ENCODE assay signal across 8 cellular contexts in genomic region chr17:33234930-33235685, GRCh38. TPM values are rescaled to one million over a fixed set of nuclear protein-coding genes. Genes with fewer than 3 reads are reported as not detected.
DNase-seq lines count a peak whose midpoint lies in the region; ATAC-seq and TF ChIP-seq lines count a peak whose summit lies in the region.

No MANE protein-coding gene starts in this region.

- no peak for TF ChIP-seq CTCF in AG10803 (conservative IDR thresholded peaks at IDR 0.05; ENCODE audit: low read length)

- DNase-seq in AG10803 (ENCODE audit: low read depth) = peak; percentile 85
- peak; percentile 87 for DNase-seq in HT1080 (ENCODE audit: low read depth)
- peak; percentile 70 for DNase-seq in epithelial cell of prostate (ENCODE audit: low read depth, low spot score)
- peak; percentile 82 for DNase-seq in occipital lobe (lab: John Stamatoyannopoulos, UW)
- no peak for DNase-seq in foreskin melanocyte
- no peak for DNase-seq in NK-92 treated with Interleukin-12 subunit alpha and Interleukin-12 subunit beta, amount 100 ng/mL, for 24 hours (lab: John Stamatoyannopoulos, UW)
- no peak for DNase-seq in NCI-H2171 (lab: John Stamatoyannopoulos, UW)

- H3K4me3 ChIP-seq in AG10803 (ENCODE audit: low read length) = no peak overlapping the region

- no peak for ATAC-seq in GM18520 (IDR thresholded peaks at IDR 0.05; ENCODE audit: unreplicated experiment)

- no peak overlapping the region for H3K27ac ChIP-seq in epithelial cell of prostate

RNA-seq across cellular contexts. Expression of gene ASIC2, which starts 58.0 kb away (rescaled TPM):
- not detected in 2 replicates for total RNA-seq in HT1080 (2014; rRNA removed; shearing (Covaris generic))
- not detected in 2 replicates for polyA plus RNA-seq in HT1080 (2015; cell fraction: cytosol; rRNA removed)
- not detected in 2 replicates for polyA plus RNA-seq in HT1080 (2015; cell fraction: nucleus; rRNA removed)
- total RNA-seq in occipital lobe = 13.1 TPM

Comparison
In these comparisons a context has a peak if more than half of its experiments do, and no peak if none do; other contexts are left out.
1. DNase-seq: peak in AG10803 (single experiment), HT1080 (single experiment), epithelial cell of prostate (single experiment) and occipital lobe (single experiment); none in foreskin melanocyte (single experiment), NK-92 treated with Interleukin-12 subunit alpha and Interleukin-12 subunit beta, amount 100 ng/mL, for 24 hours (single experiment) and NCI-H2171 (single experiment).
2. RNA of gene ASIC2, which starts 58.0 kb away (total RNA-seq): 13.1 TPM in occipital lobe (single experiment); not detected in HT1080; every median in the first group is over 10 times any median in the second.